Comparison of ENCODE assay signal across 10 cellular contexts in the genomic region with DNA sequence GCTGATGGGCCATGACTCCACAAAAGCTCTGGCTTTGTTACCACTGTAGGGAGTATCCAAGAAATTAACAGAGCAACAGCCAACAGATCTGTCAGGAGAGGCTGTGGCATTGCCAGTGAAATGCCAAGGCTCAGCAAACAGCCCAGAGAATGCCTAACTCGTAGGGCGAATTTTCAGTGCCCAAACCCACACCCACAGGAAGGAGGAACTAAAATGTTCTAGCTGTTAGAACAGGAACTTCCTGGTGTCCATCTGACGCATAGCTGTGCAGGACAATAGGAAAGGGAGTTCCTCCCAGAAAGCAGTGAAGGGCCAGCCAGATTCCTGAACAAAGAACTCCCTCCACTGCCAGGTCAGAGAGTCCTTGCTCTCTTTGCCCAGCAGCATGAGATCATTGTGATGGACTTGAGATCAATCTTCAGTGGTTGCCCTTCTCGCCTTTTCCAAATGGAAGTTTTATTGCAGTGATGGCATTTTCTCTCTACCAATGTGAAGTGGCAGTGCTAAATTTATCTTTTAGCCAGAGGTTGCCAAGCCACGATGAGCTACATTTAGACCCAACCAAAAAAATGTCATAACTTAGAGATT.
A peak's percentile ranks its signal among the peaks of the same experiment; 100 is the strongest.
DNase-seq lines count a peak whose midpoint lies in the region; ATAC-seq and TF ChIP-seq lines count a peak whose summit lies in the region.
"Had no signal": no experiment of that assay in that cellular context is flagged by ENCODE, and none has a peak within 500 bp of the region (broad histone marks: within the 10 kb centered on the region; RNA-seq: fewer than 3 reads in every experiment).

No MANE protein-coding gene starts in this region.

- H3K9me3 ChIP-seq in GM23248 (ENCODE audit: low read depth) (no peaks in the 10 kb centered on the region), mammary epithelial cell (replicated peaks; ENCODE audit: insufficient read depth, low read length) (peaks cover 3% of the 10 kb centered on the region), right cardiac atrium (ENCODE audit: control insufficient read depth, low read length) (no peaks in the 10 kb centered on the region), gastrocnemius medialis (no peaks in the 10 kb centered on the region)

- BruUV-seq in mammary epithelial cell (replicated peaks; lab: Mats Ljungman, UMichigan): no TSS peak

- H3K4me1 ChIP-seq in GM23248 (ENCODE audit: insufficient read depth) (peaks cover 33% of the 10 kb centered on the region), mammary epithelial cell (ENCODE audit: insufficient read depth, low read length) (peaks cover 3% of the 10 kb centered on the region), right cardiac atrium (ENCODE audit: control insufficient read depth, insufficient read depth, low read length) (peaks cover 12% of the 10 kb centered on the region), gastrocnemius medialis (peaks cover 21 to 25% of the 10 kb centered on the region in 2 donors)

- H3K4me2 ChIP-seq in GM23248 (ENCODE audit: unreplicated experiment): peak overlapping the region; percentile 7
- no peak overlapping the region for H3K4me2 ChIP-seq in mammary epithelial cell (ENCODE audit: insufficient read depth, low read depth, low read length)

- ATAC-seq in right cardiac atrium: peak; percentile 91 to 97
- peak; percentile 83 to 90 for ATAC-seq in gastrocnemius medialis

- TF ChIP-seq CTCF in mammary epithelial cell (conservative IDR thresholded peaks at IDR 0.05 in 1 of 2, IDR thresholded peaks at IDR 0.05 in 1 of 2; ENCODE audit: extremely low read depth in 1 of 2, insufficient read depth in 1 of 2, low read depth in 1 of 2, low read length in 2 of 2): no peak
- no peak for TF ChIP-seq CTCF in gastrocnemius medialis (IDR thresholded peaks at IDR 0.05 in 4 of 5, conservative IDR thresholded peaks at IDR 0.05 in 1 of 5)

- H3K36me3 ChIP-seq in GM23248 (ENCODE audit: low read depth) (no peaks in the 10 kb centered on the region), mammary epithelial cell (ENCODE audit: insufficient read depth, low read length) (no peaks in the 10 kb centered on the region), gastrocnemius medialis (no peaks in the 10 kb centered on the region)

- no peaks in the 10 kb centered on the region for H3K79me2 ChIP-seq in GM23248 (ENCODE audit: insufficient read depth)
- no peaks in the 10 kb centered on the region for H3K79me2 ChIP-seq in mammary epithelial cell (ENCODE audit: insufficient read depth, low read length)

- WGBS in GM23248 (ENCODE audit: low coverage in 1 of 2, low lambda C conversion rate in 2 of 2, missing lambda C conversion rate in 2 of 2), 2 experiments: 14 to 15% methylated on average over 5 of the region's 5 CpGs
- 47% methylated on average over 5 of the region's 5 CpGs for WGBS in mammary epithelial cell (ENCODE audit: low coverage, missing lambda C conversion rate)
- WGBS in right cardiac atrium: 22% methylated on average over 5 of the region's 5 CpGs

- H2AFZ ChIP-seq in GM23248: peak overlapping the region; percentile 91
- peak overlapping the region; percentile 87 for H2AFZ ChIP-seq in mammary epithelial cell (ENCODE audit: low read depth, low read length)

- peak overlapping the region; percentile 86 for H3K27ac ChIP-seq in GM23248
- no peak overlapping the region for H3K27ac ChIP-seq in mammary epithelial cell (ENCODE audit: insufficient read depth, low read depth, low read length)
- H3K27ac ChIP-seq in right cardiac atrium (ENCODE audit: low read length): peak overlapping the region; percentile 100
- peak overlapping the region; percentile 65 to 81 (median 70) for H3K27ac ChIP-seq in gastrocnemius medialis

- H3F3A ChIP-seq in GM23248 (ENCODE audit: insufficient read depth): peaks cover 15% of the 10 kb centered on the region

- TF ChIP-seq POLR2A in gastrocnemius medialis (IDR thresholded peaks at IDR 0.05): peak in 1 of 2 donors; percentile 15

- peak; percentile 78 for DNase-seq in GM23248
- no peak for DNase-seq in mammary epithelial cell
- DNase-seq in right cardiac atrium: peak; percentile 51 to 70 (median 61)
- peak; percentile 42 to 47 for DNase-seq in gastrocnemius medialis
- no peak for DNase-seq in NCI-H226
- no peak for DNase-seq in DMS79 treated with DMSO at 0.1 percent for 48 hours (lab: John Stamatoyannopoulos, UW)
- no peak for DNase-seq in SKM-1 treated with dmso at 0.1 percent for 144 hours (lab: John Stamatoyannopoulos, UW; ENCODE audit: unreplicated experiment)
- DNase-seq in T-helper 2 cell: no peak
- DNase-seq: activated CD4-positive, CD25-positive, alpha-beta regulatory T cell; NCI-H446 had no signal

- CTCF ChIA-PET in mammary epithelial cell (lab: Charles Lee; ENCODE audit: low non-redundant PET): no interaction called here

- H3K4me3 ChIP-seq in GM23248 (no peak overlapping the region), mammary epithelial cell (replicated peaks in 1 of 3; ENCODE audit: insufficient read depth in 1 of 3, low read depth in 2 of 3, low read length in 3 of 3) (no peak overlapping the region), right cardiac atrium (ENCODE audit: low read length) (no peak overlapping the region), gastrocnemius medialis (peak overlapping the region in 2 of 4 donors; percentile 4 to 10)

- intact Hi-C loops in mammary epithelial cell (cut with micrococcal nuclease) (no loop called here), right cardiac atrium (cut with DNase I) (no loop called here), gastrocnemius medialis (cut with DNase I; ENCODE audit: low total_unique reads) (loop anchor here (10.0 kb wide), 1 partner anchor 285 kb away; no protein-coding TSS in a partner anchor)

- H3K9ac ChIP-seq in GM23248 (peak overlapping the region; percentile 49), mammary epithelial cell (ENCODE audit: insufficient read depth, low read length) (no peak overlapping the region)

- in situ Hi-C loops in GM23248 (cut with MboI): no loop called here
- in situ Hi-C loops in mammary epithelial cell (cut with MboI; ENCODE audit: low sequenced_read_pairs in 2 of 2): no loop called here
- in situ Hi-C loops in gastrocnemius medialis (cut with MboI; ENCODE audit: low sequenced_read_pairs in 4 of 4): no loop called here

- H3K27me3 ChIP-seq in GM23248 (replicated peaks; ENCODE audit: insufficient read depth) (no peaks in the 10 kb centered on the region), mammary epithelial cell (ENCODE audit: insufficient read depth, low read length) (no peaks in the 10 kb centered on the region), right cardiac atrium (ENCODE audit: control insufficient read depth, insufficient read depth) (no peaks in the 10 kb centered on the region), gastrocnemius medialis (no peaks in the 10 kb centered on the region)

- H4K20me1 ChIP-seq in GM23248 (ENCODE audit: insufficient read depth): no peaks in the 10 kb centered on the region
- no peaks in the 10 kb centered on the region for H4K20me1 ChIP-seq in mammary epithelial cell (ENCODE audit: insufficient read depth, low read length)

- no peaks in the 10 kb centered on the region for H3K9me2 ChIP-seq in GM23248 (ENCODE audit: insufficient read depth)

- dilution Hi-C loops in mammary epithelial cell (cut with HindIII; ENCODE audit: low sequenced_read_pairs): no loop called here

Comparison
In these comparisons a context has a peak if more than half of its experiments do, and no peak if none do; other contexts are left out.
1. DNase-seq: peak in GM23248 (single experiment), right cardiac atrium (3 of 3) and gastrocnemius medialis (2 of 2); none in mammary epithelial cell (single experiment), NCI-H226 (single experiment), DMS79 treated with DMSO at 0.1 percent for 48 hours (single experiment), SKM-1 treated with dmso at 0.1 percent for 144 hours (single experiment) and T-helper 2 cell (0 of 5).